Comparison of ENCODE assay signal across 1 cellular context in genomic region chr5:151080620-151081425, GRCh38.
TF ChIP-seq lines count a peak whose summit lies in the region.

TSS of gene TNIP1 (minus strand) at chr5:151081034. CDS start at chr5:151065095, 15,939 bp downstream.

TF ChIP-seq in HepG2, 621 proteins besides CTCF, POLR2A, EP300 and RAD21 (continued from another document and continues in another):
- TF ChIP-seq, protein P1, sequence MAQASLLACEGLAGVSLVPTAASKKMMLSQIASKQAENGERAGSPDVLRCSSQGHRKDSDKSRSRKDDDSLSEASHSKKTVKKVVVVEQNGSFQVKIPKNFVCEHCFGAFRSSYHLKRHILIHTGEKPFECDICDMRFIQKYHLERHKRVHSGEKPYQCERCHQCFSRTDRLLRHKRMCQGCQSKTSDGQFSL (CRISPR knock-in tag; IDR thresholded peaks at IDR 0.05) = 0 out of 2 replicates have a peak, but pooled peaks have one; percentile 46
- TF ChIP-seq ESRRA (CRISPR knock-in tag; IDR thresholded peaks at IDR 0.05; ENCODE audit: low read depth) (peak; percentile 23; the same call in 1 of the 2 replicates), ZNF83 (CRISPR knock-in tag; IDR thresholded peaks at IDR 0.05; ENCODE audit: borderline replicate concordance) (peak; percentile 84; the same call in 1 of the 2 replicates), TCF12 (IDR thresholded peaks at IDR 0.05) (no peak), TCF12 (CRISPR knock-in tag; IDR thresholded peaks at IDR 0.05) (0 out of 2 replicates have a peak, but pooled peaks have one; percentile 47), TP53 (CRISPR knock-in tag; conservative IDR thresholded peaks at IDR 0.05) (0 out of 2 replicates have a peak, but pooled peaks have one; percentile 12), ZNF816 (CRISPR knock-in tag; IDR thresholded peaks at IDR 0.05; ENCODE audit: borderline replicate concordance) (peak; percentile 87; the same call in 1 of the 2 replicates), EZH2 (conservative IDR thresholded peaks at IDR 0.05; ENCODE audit: low read depth, low read length) (no peak), MYC (CRISPR knock-in tag; IDR thresholded peaks at IDR 0.05; ENCODE audit: borderline replicate concordance) (peak; percentile 52; the same call in 1 of the 2 replicates), HHEX (CRISPR knock-in tag; IDR thresholded peaks at IDR 0.05) (no peak), WIZ (CRISPR knock-in tag; IDR thresholded peaks at IDR 0.05) (peak; percentile 72; the same call in 1 of the 2 replicates), ZFYVE20 (CRISPR knock-in tag; IDR thresholded peaks at IDR 0.05; ENCODE audit: borderline replicate concordance, low read depth) (no peak; the same call in 1 of the 2 replicates), ZNF367 (CRISPR knock-in tag; IDR thresholded peaks at IDR 0.05; ENCODE audit: borderline replicate concordance) (no peak; the same call in 1 of the 2 replicates), SIX1 (CRISPR knock-in tag; IDR thresholded peaks at IDR 0.05; ENCODE audit: borderline replicate concordance) (no peak), GATA4 (IDR thresholded peaks at IDR 0.05; ENCODE audit: borderline replicate concordance, low read depth) (no peak), ZSCAN12 (CRISPR knock-in tag; IDR thresholded peaks at IDR 0.05) (peak; percentile 80; the same call in 1 of the 2 replicates), EEA1 (CRISPR knock-in tag; IDR thresholded peaks at IDR 0.05; ENCODE audit: borderline replicate concordance) (peak; percentile 77; the same call in 1 of the 2 replicates), SSRP1 (CRISPR knock-in tag; IDR thresholded peaks at IDR 0.05) (no peak), PCBP1 (IDR thresholded peaks at IDR 0.05; ENCODE audit: borderline replicate concordance, low read depth, low read length) (no peak), RFXAP (CRISPR knock-in tag; IDR thresholded peaks at IDR 0.05; ENCODE audit: borderline replicate concordance) (peak; percentile 72; the same call in 1 of the 2 replicates), THRA (CRISPR knock-in tag; IDR thresholded peaks at IDR 0.05; ENCODE audit: borderline replicate concordance) (no peak), ZNF318 (CRISPR knock-in tag; IDR thresholded peaks at IDR 0.05) (peak; percentile 62; the same call in 1 of the 2 replicates), MXD4 (CRISPR knock-in tag; IDR thresholded peaks at IDR 0.05) (peak; percentile 59), ZNF326 (CRISPR knock-in tag; IDR thresholded peaks at IDR 0.05; ENCODE audit: borderline replicate concordance) (no peak), HNF1B (CRISPR knock-in tag; IDR thresholded peaks at IDR 0.05) (peak; percentile 78), GPN1 (CRISPR knock-in tag; IDR thresholded peaks at IDR 0.05; ENCODE audit: borderline replicate concordance) (no peak), NR1H2 (CRISPR knock-in tag; IDR thresholded peaks at IDR 0.05; ENCODE audit: borderline replicate concordance, low read depth) (no peak), XBP1 (CRISPR knock-in tag; IDR thresholded peaks at IDR 0.05) (no peak), HMGXB4 (CRISPR knock-in tag; IDR thresholded peaks at IDR 0.05; ENCODE audit: borderline replicate concordance in 1 of 2, low read depth in 1 of 2) (peak; percentile 86 to 95; a peak in 3 of 4 replicates), ZNF407 (CRISPR knock-in tag; IDR thresholded peaks at IDR 0.05; ENCODE audit: not compliant biosample characterization) (peak; percentile 86)
- TF ChIP-seq, protein P2, sequence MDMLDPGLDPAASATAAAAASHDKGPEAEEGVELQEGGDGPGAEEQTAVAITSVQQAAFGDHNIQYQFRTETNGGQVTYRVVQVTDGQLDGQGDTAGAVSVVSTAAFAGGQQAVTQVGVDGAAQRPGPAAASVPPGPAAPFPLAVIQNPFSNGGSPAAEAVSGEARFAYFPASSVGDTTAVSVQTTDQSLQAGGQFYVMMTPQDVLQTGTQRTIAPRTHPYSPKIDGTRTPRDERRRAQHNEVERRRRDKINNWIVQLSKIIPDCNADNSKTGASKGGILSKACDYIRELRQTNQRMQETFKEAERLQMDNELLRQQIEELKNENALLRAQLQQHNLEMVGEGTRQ (IDR thresholded peaks at IDR 0.05; ENCODE audit: low read depth, low read length) = no peak
- TF ChIP-seq, protein P2 (CRISPR knock-in tag; IDR thresholded peaks at IDR 0.05; ENCODE audit: borderline replicate concordance) = no peak; the same call in 1 of the 2 replicates
